In genomic region chr6:112338310-112338709, GRCh38 we compare ENCODE assay signal across 27 cellular contexts. TPM values are rescaled to one million over a fixed set of nuclear protein-coding genes. Genes with fewer than 3 reads are reported as not detected.
A peak's percentile ranks its signal among the peaks of the same experiment; 100 is the strongest.
DNase-seq lines count a peak whose midpoint lies in the region; ATAC-seq lines count a peak whose summit lies in the region.
"Had no signal": no experiment of that assay in that cellular context is flagged by ENCODE, and none has a peak within 500 bp of the region (broad histone marks: within the 10 kb centered on the region; RNA-seq: fewer than 3 reads in every experiment).

No MANE protein-coding gene starts in this region.

- no peaks in the 10 kb centered on the region for H3K36me3 ChIP-seq in GM23248 (ENCODE audit: low read depth)
- H3K36me3 ChIP-seq: adrenal gland, BLaER1, neutrophil, thyroid gland had no signal

- peaks cover 36% of the 10 kb centered on the region for H3F3A ChIP-seq in GM23248 (ENCODE audit: insufficient read depth)

- 50% methylated on average over 1 of the region's 1 CpG for WGBS in GM23248 (ENCODE audit: low coverage in 1 of 2, low lambda C conversion rate in 2 of 2, missing lambda C conversion rate in 2 of 2), 2 experiments

- H3K9me2 ChIP-seq in GM23248 (ENCODE audit: insufficient read depth), result no peaks in the 10 kb centered on the region

- no peaks in the 10 kb centered on the region for H3K27me3 ChIP-seq in GM23248 (replicated peaks; ENCODE audit: insufficient read depth)
- H3K27me3 ChIP-seq: adrenal gland, BLaER1, neutrophil, thyroid gland had no signal

- peak overlapping the region; percentile 8 for H3K4me2 ChIP-seq in GM23248 (ENCODE audit: unreplicated experiment)
- H3K4me2 ChIP-seq: BLaER1 had no signal

- intact Hi-C loops in left colon (cut with DNase I, micrococcal nuclease), result no loop called here

- no peak overlapping the region for H3K4me3 Mint-ChIP-seq in activated naive CD8-positive, alpha-beta T cell treated with anti-CD3 and anti-CD28 coated beads for 36 hours
- H3K4me3 Mint-ChIP-seq: activated CD8-positive, alpha-beta T cell treated with anti-CD3 and anti-CD28 coated beads for 36 hours; H9 had no signal

- peak overlapping the region; percentile 41 for H3K27ac ChIP-seq in GM23248
- H3K27ac ChIP-seq: adrenal gland, BLaER1, neutrophil, thyroid gland had no signal

- no peaks in the 10 kb centered on the region for H3K4me1 Mint-ChIP-seq in activated naive CD8-positive, alpha-beta T cell treated with anti-CD3 and anti-CD28 coated beads for 36 hours

- DNase-seq in GM23248 (peak; percentile 57), RPMI7951 (ENCODE audit: low read depth) (peak; percentile 63), kidney glomerular epithelial cell (lab: John Stamatoyannopoulos, UW) (peak; percentile 3), stromal cell of bone marrow (ENCODE audit: low read depth) (peak; percentile 16), NCI-H1092 treated with DMSO at 0.1 percent for 48 hours (lab: John Stamatoyannopoulos, UW) (no peak), left colon (no peak)
- no peak for DNase-seq in activated naive CD8-positive, alpha-beta T cell treated with anti-CD3 and anti-CD28 coated beads for 36 hours
- DNase-seq: activated CD8-positive, alpha-beta T cell treated with anti-CD3 and anti-CD28 coated beads for 36 hours; activated gamma-delta T cell treated with Interleukin-2 at 50 U/mL for 16 hours; adrenal gland; dermis blood vessel endothelial cell; DND-41; H9; MV-4-11; NCI-H1694; OCI-M1; retina; SHP77; stimulated activated CD4-positive, alpha-beta T cell treated with anti-CD3 and anti-CD28 coated beads, Interleukin-4, amount 100 ng/mL, for 24 hours; stimulated activated naive CD4-positive, alpha-beta T cell treated with Interleukin-2 at 50 U/mL for 16 hours; thyroid gland had no signal

- ATAC-seq in GM19328 (IDR thresholded peaks at IDR 0.05; ENCODE audit: unreplicated experiment), result no peak
- ATAC-seq in left colon, result no peak
- ATAC-seq: activated CD4-positive, CD25-positive, alpha-beta regulatory T cell treated with anti-CD3 and anti-CD28 coated beads, Interleukin-2, amount 50 U/mL, for 24 hours; activated CD8-positive, alpha-beta T cell treated with anti-CD3 and anti-CD28 coated beads for 36 hours had no signal

- no peaks in the 10 kb centered on the region for H3K79me2 ChIP-seq in GM23248 (ENCODE audit: insufficient read depth)

- H3K27ac Mint-ChIP-seq in activated naive CD8-positive, alpha-beta T cell treated with anti-CD3 and anti-CD28 coated beads for 36 hours, result no peak overlapping the region
- H3K27ac Mint-ChIP-seq: activated CD8-positive, alpha-beta T cell treated with anti-CD3 and anti-CD28 coated beads for 36 hours; H9 had no signal

- H2AFZ ChIP-seq in GM23248, result peak overlapping the region; percentile 48

- H3K27me3 Mint-ChIP-seq in activated naive CD8-positive, alpha-beta T cell treated with anti-CD3 and anti-CD28 coated beads for 36 hours, result peaks cover 14% of the 10 kb centered on the region

- in situ Hi-C loops in GM23248 (cut with MboI), result loop anchor here (25.0 kb wide), 1 partner anchor 1574 kb away; no protein-coding TSS in a partner anchor

- no peak overlapping the region for H3K9ac ChIP-seq in GM23248
- H3K9ac ChIP-seq: BLaER1 had no signal

- H4K20me1 ChIP-seq in GM23248 (ENCODE audit: insufficient read depth), result no peaks in the 10 kb centered on the region
- H4K20me1 ChIP-seq: BLaER1 had no signal

- no peaks in the 10 kb centered on the region for H3K9me3 Mint-ChIP-seq in activated naive CD8-positive, alpha-beta T cell treated with anti-CD3 and anti-CD28 coated beads for 36 hours
- H3K9me3 Mint-ChIP-seq: activated CD8-positive, alpha-beta T cell treated with anti-CD3 and anti-CD28 coated beads for 36 hours had no signal

- H3K4me3 ChIP-seq in GM23248, result no peak overlapping the region
- H3K4me3 ChIP-seq: adrenal gland, BLaER1, thyroid gland had no signal

- H3K4me1 ChIP-seq in GM23248 (ENCODE audit: insufficient read depth), result peaks cover 38% of the 10 kb centered on the region
- H3K4me1 ChIP-seq: adrenal gland, BLaER1, thyroid gland had no signal

- no peaks in the 10 kb centered on the region for H3K36me3 Mint-ChIP-seq in activated naive CD8-positive, alpha-beta T cell treated with anti-CD3 and anti-CD28 coated beads for 36 hours

- no peaks in the 10 kb centered on the region for H3K9me3 ChIP-seq in GM23248 (ENCODE audit: low read depth)
- H3K9me3 ChIP-seq: adrenal gland, BLaER1, neutrophil, thyroid gland had no signal

RNA-seq across cellular contexts. Expression of gene RFPL4B, which starts 8.8 kb away (rescaled TPM):
- not detected in 2 replicates for total RNA-seq in GM23248 (2014; rRNA removed; shearing (Covaris generic))
- 0.10 TPM in 1 of 2 replicates, not detected in the other for polyA plus RNA-seq in GM23248 (2016; fragmentation: Nextera tagmentation; extraction: Ambion mirVana)
- not detected in 2 replicates for total RNA-seq in RPMI7951 (2014; rRNA removed; shearing (Covaris generic))
- total RNA-seq in activated naive CD8-positive, alpha-beta T cell treated with anti-CD3 and anti-CD28 coated beads for 36 hours, result not detected
- total RNA-seq in left colon, result not detected
- total RNA-seq: activated CD8-positive, alpha-beta T cell treated with anti-CD3 and anti-CD28 coated beads for 36 hours; adrenal gland; H9; liver; mucosa of gallbladder; thyroid gland had no signal
- polyA plus RNA-seq: adrenal gland, liver had no signal

Comparison
In these comparisons a context has a peak if more than half of its experiments do, and no peak if none do; other contexts are left out.
1. DNase-seq: peak in GM23248 (single experiment), RPMI7951 (single experiment), kidney glomerular epithelial cell (single experiment) and stromal cell of bone marrow (single experiment); none in NCI-H1092 treated with DMSO at 0.1 percent for 48 hours (single experiment), activated naive CD8-positive, alpha-beta T cell treated with anti-CD3 and anti-CD28 coated beads for 36 hours (single experiment) and left colon (0 of 2).